7 cellular contexts compared by ENCODE assay signal in genomic region chr1:62912028-62912638, GRCh38.
DNase-seq lines count a peak whose midpoint lies in the region; ATAC-seq, FAIRE-seq and TF ChIP-seq lines count a peak whose summit lies in the region.

No MANE protein-coding gene starts in this region.

- ATAC-seq in pancreas = no peak

- H3K4me1 ChIP-seq in pancreas = no peaks in the 10 kb centered on the region

- H3K4me3 ChIP-seq in GM12865 (ENCODE audit: low read depth, low read length) (no peak overlapping the region), pancreas (no peak overlapping the region)

- H3K27me3 ChIP-seq in pancreas = peaks cover 0 to 6% (median 0%) of the 10 kb centered on the region in 4 donors

- no peaks in the 10 kb centered on the region for H3K9me3 ChIP-seq in pancreas

- H3K36me3 ChIP-seq in pancreas = no peaks in the 10 kb centered on the region

- no peak for FAIRE-seq in pancreas (lab: Jason Lieb, UNC)

- DNase-seq in GM12865 (ENCODE audit: low read depth) (peak; percentile 8), LHCN-M2 (ENCODE audit: low read depth) (peak; percentile 22), dedifferentiated amniotic fluid mesenchymal stem cell (ENCODE audit: extremely low spot score) (peak; percentile 22), pancreas (no peak), NCI-H187 treated with DMSO at 0.1 percent for 48 hours (lab: John Stamatoyannopoulos, UW) (no peak), hippocampal formation (lab: John Stamatoyannopoulos, UW) (no peak)
- DNase-seq in activated CD4-positive, CD25-positive, alpha-beta regulatory T cell treated with anti-CD3 and anti-CD28 coated beads, Interleukin-2, amount 50 U/mL, for 72 hours = no peak

- intact Hi-C loops in pancreas (cut with DNase I) = no loop called here

- H3K27ac ChIP-seq in pancreas = no peak overlapping the region

- TF ChIP-seq CTCF in GM12865 (IDR thresholded peaks at IDR 0.05; ENCODE audit: insufficient read depth, low read depth, low read length, missing control alignments) (peak; percentile 70), pancreas (IDR thresholded peaks at IDR 0.05) (peak in 3 of 4 donors; percentile 26 to 35 (median 28))

Comparison
In these comparisons a context has a peak if more than half of its experiments do, and no peak if none do; other contexts are left out.
1. DNase-seq: peak in GM12865 (single experiment), LHCN-M2 (single experiment) and dedifferentiated amniotic fluid mesenchymal stem cell (single experiment); none in pancreas (0 of 6), activated CD4-positive, CD25-positive, alpha-beta regulatory T cell treated with anti-CD3 and anti-CD28 coated beads, Interleukin-2, amount 50 U/mL, for 72 hours (single experiment), NCI-H187 treated with DMSO at 0.1 percent for 48 hours (single experiment) and hippocampal formation (0 of 2).